ENCODE assay signal across 21 cellular contexts in genomic region chr1:10789392-10790154, GRCh38. TPM values are rescaled to one million over a fixed set of nuclear protein-coding genes. Genes with fewer than 3 reads are reported as not detected.
DNase-seq lines count a peak whose midpoint lies in the region; ATAC-seq and TF ChIP-seq lines count a peak whose summit lies in the region.
"Had no signal": no experiment of that assay in that cellular context is flagged by ENCODE, and none has a peak within 500 bp of the region (broad histone marks: within the 10 kb centered on the region; RNA-seq: fewer than 3 reads in every experiment).

No MANE protein-coding gene starts in this region.

- H3K4me1 ChIP-seq in breast epithelium: peaks cover 0 to 10% of the 10 kb centered on the region in 2 donors
- H3K4me1 ChIP-seq in Panc1 (ENCODE audit: control insufficient read depth, insufficient read depth, low read length): peaks cover 51% of the 10 kb centered on the region
- H3K4me1 ChIP-seq in muscle layer of duodenum (ENCODE audit: control insufficient read depth in 1 of 2, insufficient read depth in 2 of 2, low read length in 2 of 2): peaks cover 3 to 42% of the 10 kb centered on the region in 2 donors
- peaks cover 77% of the 10 kb centered on the region for H3K4me1 ChIP-seq in suprapubic skin
- H3K4me1 ChIP-seq: colonic mucosa had no signal

- BruUV-seq in MCF 10A (replicated peaks; lab: Mats Ljungman, UMichigan) (no TSS peak), Panc1 (replicated peaks; lab: Mats Ljungman, UMichigan) (no TSS peak)

- POLR2A ChIA-PET in MCF 10A (lab: Yijun Ruan, JAX) (interaction anchor here (0.8 kb wide), 1 partner anchor 29 kb away, joined by 3 read pairs; no protein-coding TSS in a partner anchor), Panc1 (lab: Charles Lee) (interaction anchor here (0.6 kb wide), 1 partner anchor 212 kb away, joined by 3 read pairs; no protein-coding TSS in a partner anchor)

- no peak for TF ChIP-seq EP300 in suprapubic skin (IDR thresholded peaks at IDR 0.05)

- H3K4me1 Mint-ChIP-seq in MCF 10A (ENCODE audit: insufficient read depth, unreplicated experiment): peaks cover 12% of the 10 kb centered on the region

- H3K9me3 Mint-ChIP-seq in MCF 10A (ENCODE audit: unreplicated experiment): no peaks in the 10 kb centered on the region
- H3K9me3 Mint-ChIP-seq: activated T-cell treated with anti-CD3 and anti-CD28 coated beads, Interleukin-2, amount 50 U/mL, for 24 hours; stimulated activated naive CD8-positive, alpha-beta T cell treated with anti-CD3 and anti-CD28 coated beads, Interleukin-15, amount 100 ng/mL, for 72 hours; type B pancreatic cell had no signal

- in situ Hi-C loops in Panc1 (cut with HindIII; ENCODE audit: low pct_unique_long_range_greater_than_20kb, low sequenced_read_pairs): no loop called here

- peaks cover 0 to 14% of the 10 kb centered on the region in 2 donors for H3K27me3 ChIP-seq in breast epithelium
- no peaks in the 10 kb centered on the region for H3K27me3 ChIP-seq in Panc1 (ENCODE audit: control insufficient read depth, insufficient read depth, low read length)
- no peaks in the 10 kb centered on the region for H3K27me3 ChIP-seq in muscle layer of duodenum (ENCODE audit: low read depth, low read length)
- peaks cover 65% of the 10 kb centered on the region for H3K27me3 ChIP-seq in suprapubic skin
- H3K27me3 ChIP-seq: adrenal gland had no signal

- 69% methylated on average over 18 of the region's 18 CpGs for WGBS in suprapubic skin

- H3K27ac ChIP-seq in breast epithelium: peak overlapping the region; percentile 87
- peak overlapping the region; percentile 76 for H3K27ac ChIP-seq in Panc1 (ENCODE audit: low read length)
- H3K27ac ChIP-seq in muscle layer of duodenum (ENCODE audit: low read length): peak overlapping the region; percentile 86
- peak overlapping the region; percentile 65 for H3K27ac ChIP-seq in suprapubic skin
- H3K27ac ChIP-seq: brain microvascular endothelial cell, colonic mucosa, left lung, neutrophil had no signal

- H3K27me3 Mint-ChIP-seq in MCF 10A (ENCODE audit: insufficient read depth, unreplicated experiment): no peaks in the 10 kb centered on the region

- no peaks in the 10 kb centered on the region for H3K36me3 ChIP-seq in breast epithelium
- no peaks in the 10 kb centered on the region for H3K36me3 ChIP-seq in Panc1 (ENCODE audit: control insufficient read depth, insufficient read depth, low read length)
- H3K36me3 ChIP-seq in muscle layer of duodenum (ENCODE audit: control insufficient read depth in 1 of 2, insufficient read depth in 2 of 2, low read length in 2 of 2): no peaks in the 10 kb centered on the region
- no peaks in the 10 kb centered on the region for H3K36me3 ChIP-seq in suprapubic skin
- H3K36me3 ChIP-seq: adrenal gland, brain microvascular endothelial cell, colonic mucosa, left lung, neutrophil had no signal

- H3K4me3 ChIP-seq in breast epithelium (no peak overlapping the region), Panc1 (ENCODE audit: low read depth in 2 of 2, low read length in 2 of 2) (peak overlapping the region; percentile 9 to 41; a peak in 3 of 4 replicates), muscle layer of duodenum (ENCODE audit: low read depth in 1 of 2, low read length in 2 of 2) (peak overlapping the region in 1 of 2 donors; percentile 21), suprapubic skin (no peak overlapping the region)
- H3K4me3 ChIP-seq: adrenal gland, colonic mucosa, left lung had no signal

- intact Hi-C loops in breast epithelium (cut with DNase I; ENCODE audit: low total_unique reads) (loop anchor here (10.0 kb wide), 1 partner anchor 95 kb away; no protein-coding TSS in a partner anchor), MCF 10A (cut with micrococcal nuclease) (loop anchor here (10.0 kb wide), 2 partner anchors 55 to 115 kb away; no protein-coding TSS in a partner anchor), Panc1 (cut with micrococcal nuclease; ENCODE audit: unreplicated experiment) (loop anchor here (5.0 kb wide), 1 partner anchor 97 kb away; no protein-coding TSS in a partner anchor)

- no peak overlapping the region for H3K27ac Mint-ChIP-seq in MCF 10A (ENCODE audit: low read depth, unreplicated experiment)
- H3K27ac Mint-ChIP-seq: activated CD8-positive, alpha-beta T cell treated with anti-CD3 and anti-CD28 coated beads, Interleukin-2, amount 10 ng/mL, durations not matched to agents 7 days and 5 days; activated T-cell treated with anti-CD3 and anti-CD28 coated beads, Interleukin-2, amount 50 U/mL, for 24 hours; stimulated activated naive CD8-positive, alpha-beta T cell treated with anti-CD3 and anti-CD28 coated beads, Interleukin-15, amount 100 ng/mL, for 72 hours; type B pancreatic cell had no signal

- DNase-seq in breast epithelium (ENCODE audit: low spot score in 2 of 2): no peak
- DNase-seq in MCF 10A (ENCODE audit: unreplicated experiment): no peak
- no peak for DNase-seq in Panc1 (ENCODE audit: low read depth, low spot score)
- DNase-seq in suprapubic skin (ENCODE audit: low spot score in 2 of 2): no peak
- DNase-seq in stimulated activated CD4-positive, alpha-beta T cell treated with anti-CD3 and anti-CD28 coated beads, Interleukin-4, amount 100 ng/mL, for 24 hours: no peak
- DNase-seq in activated CD8-positive, alpha-beta memory T cell treated with anti-CD3 and anti-CD28 coated beads, Interleukin-2, amount 50 U/mL, for 4 hours: no peak
- no peak for DNase-seq in activated CD4-positive, alpha-beta T cell treated with anti-CD3 and anti-CD28 coated beads, Interleukin-2, amount 50 U/mL, for 48 hours
- DNase-seq: activated CD8-positive, alpha-beta T cell treated with anti-CD3 and anti-CD28 coated beads, Interleukin-2, amount 10 ng/mL, durations not matched to agents 7 days and 5 days; activated T-cell treated with anti-CD3 and anti-CD28 coated beads, Interleukin-2, amount 50 U/mL, for 24 hours; brain microvascular endothelial cell; colonic mucosa; left lung; NCI-H1105 treated with DMSO at 0.1 percent for 48 hours; NCI-H2081 treated with DMSO at 0.1 percent for 48 hours; RPMI8226; stimulated activated naive CD8-positive, alpha-beta T cell treated with anti-CD3 and anti-CD28 coated beads, Interleukin-15, amount 100 ng/mL, for 72 hours had no signal

- TF ChIP-seq CTCF in breast epithelium (IDR thresholded peaks at IDR 0.05) (no peak), MCF 10A (IDR thresholded peaks at IDR 0.05; ENCODE audit: unreplicated experiment) (no peak), Panc1 (IDR thresholded peaks at IDR 0.05) (no peak), suprapubic skin (IDR thresholded peaks at IDR 0.05) (no peak)

- TF ChIP-seq POLR2A in breast epithelium (IDR thresholded peaks at IDR 0.05) (no peak), suprapubic skin (IDR thresholded peaks at IDR 0.05) (no peak)

- no peak for ATAC-seq in Panc1
- ATAC-seq: activated CD8-positive, alpha-beta T cell treated with anti-CD3 and anti-CD28 coated beads, Interleukin-2, amount 10 ng/mL, durations not matched to agents 7 days and 5 days; stimulated activated naive CD8-positive, alpha-beta T cell treated with anti-CD3 and anti-CD28 coated beads, Interleukin-15, amount 100 ng/mL, for 72 hours had no signal

- H3K36me3 Mint-ChIP-seq in MCF 10A (ENCODE audit: insufficient read depth, unreplicated experiment): peaks cover 5% of the 10 kb centered on the region
- H3K36me3 Mint-ChIP-seq: CD14-positive monocyte had no signal

- CTCF ChIA-PET in MCF 10A (lab: Yijun Ruan, JAX) (no interaction called here), Panc1 (lab: Charles Lee) (interaction anchor here (0.5 to 1.0 kb wide), 3 partner anchors 11 to 289 kb away, joined by 3 to 5 read pairs (median 3); no protein-coding TSS in a partner anchor)

- no peaks in the 10 kb centered on the region for H3K9me3 ChIP-seq in breast epithelium
- no peaks in the 10 kb centered on the region for H3K9me3 ChIP-seq in Panc1 (ENCODE audit: control insufficient read depth, insufficient read depth, low read depth, low read length)
- no peaks in the 10 kb centered on the region for H3K9me3 ChIP-seq in muscle layer of duodenum (ENCODE audit: control insufficient read depth in 1 of 2, low read length in 2 of 2)
- no peaks in the 10 kb centered on the region for H3K9me3 ChIP-seq in suprapubic skin
- H3K9me3 ChIP-seq: adrenal gland, colonic mucosa, left lung, neutrophil had no signal

- no peak overlapping the region for H3K4me3 Mint-ChIP-seq in MCF 10A (ENCODE audit: unreplicated experiment)
- H3K4me3 Mint-ChIP-seq: activated CD8-positive, alpha-beta T cell treated with anti-CD3 and anti-CD28 coated beads, Interleukin-2, amount 10 ng/mL, durations not matched to agents 7 days and 5 days; activated T-cell treated with anti-CD3 and anti-CD28 coated beads, Interleukin-2, amount 50 U/mL, for 24 hours; CD14-positive monocyte; stimulated activated naive CD8-positive, alpha-beta T cell treated with anti-CD3 and anti-CD28 coated beads, Interleukin-15, amount 100 ng/mL, for 72 hours; type B pancreatic cell had no signal

RNA-seq across cellular contexts. Expression of gene CASZ1, which starts 6.9 kb away (rescaled TPM):
- total RNA-seq in breast epithelium: 10 to 100 TPM in 2 of 3 donors, 1 to 10 TPM in 1; 1.1 to 39.1 (median 32.4) TPM
- total RNA-seq in MCF 10A (2022): 11.1 and 13.2 TPM in 2 replicates
- total RNA-seq in Panc1 (2021; ENCODE audit: unreplicated experiment): 27.8 TPM
- polyA plus RNA-seq in Panc1 (2012; ENCODE audit: insufficient read length): 15.3 TPM
- total RNA-seq in suprapubic skin: 100 to 1,000 TPM; 106 to 229 (median 160) TPM

Comparison
In these comparisons a context has a peak if more than half of its experiments do, and no peak if none do; other contexts are left out.
1. H3K4me3 ChIP-seq: peak in Panc1 (2 of 2); none in breast epithelium (0 of 3) and suprapubic skin (single experiment).
2. Peak in every context shown above with its lines, with median percentiles within 50 percentile points of each other: H3K27ac ChIP-seq.